8 cellular contexts compared by ENCODE assay signal in genomic region chr10:100374137-100374655, GRCh38. TPM values are rescaled to one million over a fixed set of nuclear protein-coding genes. Genes with fewer than 3 reads are reported as not detected.
DNase-seq lines count a peak whose midpoint lies in the region; ATAC-seq and TF ChIP-seq lines count a peak whose summit lies in the region.

No MANE protein-coding gene starts in this region.

- WGBS in gastroesophageal sphincter (ENCODE audit: low coverage in 1 of 2), 2 donors: 7 to 30% methylated on average over 2 to 4 of the region's 4 CpGs

- H3K36me3 ChIP-seq in gastroesophageal sphincter (no peaks in the 10 kb centered on the region), gastrocnemius medialis (no peaks in the 10 kb centered on the region)

- H3K27ac ChIP-seq in RWPE1 (peak overlapping the region; percentile 100), gastroesophageal sphincter (peak overlapping the region; percentile 90 to 99 (median 94)), gastrocnemius medialis (peak overlapping the region; percentile 97 to 99 (median 97))

- no peak for TF ChIP-seq EP300 in gastroesophageal sphincter (IDR thresholded peaks at IDR 0.05)

- ATAC-seq in gastroesophageal sphincter: no peak
- no peak for ATAC-seq in gastrocnemius medialis
- ATAC-seq in GM19467 (IDR thresholded peaks at IDR 0.05; ENCODE audit: unreplicated experiment): no peak
- ATAC-seq in GM18870 (IDR thresholded peaks at IDR 0.05; ENCODE audit: unreplicated experiment): no peak
- no peak for ATAC-seq in GM18498 (IDR thresholded peaks at IDR 0.05; ENCODE audit: unreplicated experiment)

- H3K4me3 ChIP-seq in GM08714 (ENCODE audit: low read length) (peak overlapping the region; percentile 66), gastroesophageal sphincter (peak overlapping the region; percentile 57 to 91), gastrocnemius medialis (peak overlapping the region; percentile 66 to 76 (median 74))

- H3K27me3 ChIP-seq in gastroesophageal sphincter: no peaks in the 10 kb centered on the region
- no peaks in the 10 kb centered on the region for H3K27me3 ChIP-seq in gastrocnemius medialis

- POLR2A ChIA-PET in RWPE1 (lab: Yijun Ruan, JAX; ENCODE audit: low non-redundant PET): interaction anchor here (0.7 to 3.0 kb wide), 4 partner anchors 9 to 458 kb away, joined by 3 to 54 read pairs (median 7); partner anchors contain the start of gene SCD

- DNase-seq in RWPE1 (ENCODE audit: low spot score) (no peak), gastrocnemius medialis (no peak), SKM-1 treated with dmso at 0.1 percent for 144 hours (lab: John Stamatoyannopoulos, UW; ENCODE audit: unreplicated experiment) (no peak)

- no peak for TF ChIP-seq POLR2A in gastroesophageal sphincter (IDR thresholded peaks at IDR 0.05)
- TF ChIP-seq POLR2A in gastrocnemius medialis (IDR thresholded peaks at IDR 0.05): no peak

- CTCF ChIA-PET in RWPE1 (lab: Yijun Ruan, JAX): interaction anchor here (1.0 to 1.4 kb wide), 3 partner anchors 27 to 59 kb away, joined by 3 read pairs; partner anchors contain the start of gene SCD

- H3K9me3 ChIP-seq in gastroesophageal sphincter: no peaks in the 10 kb centered on the region
- H3K9me3 ChIP-seq in gastrocnemius medialis: no peaks in the 10 kb centered on the region

- no peak for TF ChIP-seq CTCF in RWPE1 (conservative IDR thresholded peaks at IDR 0.05; ENCODE audit: low read depth)
- TF ChIP-seq CTCF in gastroesophageal sphincter (IDR thresholded peaks at IDR 0.05): no peak
- no peak for TF ChIP-seq CTCF in gastrocnemius medialis (IDR thresholded peaks at IDR 0.05 in 4 of 5, conservative IDR thresholded peaks at IDR 0.05 in 1 of 5)

- peaks cover 2 to 44% (median 13%) of the 10 kb centered on the region in 3 donors for H3K4me1 ChIP-seq in gastroesophageal sphincter
- peaks cover 42 to 45% of the 10 kb centered on the region in 2 donors for H3K4me1 ChIP-seq in gastrocnemius medialis

- in situ Hi-C loops in gastrocnemius medialis (cut with MboI; ENCODE audit: low sequenced_read_pairs in 4 of 4): no loop called here

- intact Hi-C loops in gastrocnemius medialis (cut with DNase I; ENCODE audit: low total_unique reads): loop anchor here (2.0 to 10.0 kb wide), 6 partner anchors 58 to 757 kb away; partner anchors contain the start of genes BLOC1S2, ERLIN1, SEC31B and SLF2

RNA-seq across cellular contexts. Expression of gene SCD, which starts 27.2 kb away (rescaled TPM):
- total RNA-seq in gastroesophageal sphincter: 10 to 100 TPM in 3 of 4 donors, 1 to 10 TPM in 1; 9.1 to 25.2 (median 14.0) TPM
- total RNA-seq in gastrocnemius medialis: 1 to 10 TPM; 1.1 to 1.9 (median 1.6) TPM

RNA-seq across cellular contexts. Expression of gene PKD2L1, which starts 44.2 kb away (rescaled TPM):
- total RNA-seq in gastroesophageal sphincter (not detected), gastrocnemius medialis (not detected)
